Comparison of ENCODE assay signal across 12 cellular contexts in genomic region chr6:35810831-35811698, GRCh38. TPM values are rescaled to one million over a fixed set of nuclear protein-coding genes. Genes with fewer than 3 reads are reported as not detected.
DNase-seq lines count a peak whose midpoint lies in the region; ATAC-seq, FAIRE-seq and TF ChIP-seq lines count a peak whose summit lies in the region.
"Had no signal": no experiment of that assay in that cellular context is flagged by ENCODE, and none has a peak within 500 bp of the region (broad histone marks: within the 10 kb centered on the region; RNA-seq: fewer than 3 reads in every experiment).

No MANE protein-coding gene starts in this region.

- H3K4me3 ChIP-seq in bronchial epithelial cell (ENCODE audit: low read depth, low read length), result no peak overlapping the region
- H3K4me3 ChIP-seq: cardiac muscle cell had no signal

- TF ChIP-seq CTCF in bronchial epithelial cell (IDR thresholded peaks at IDR 0.05; ENCODE audit: insufficient read depth, low read length, severe bottlenecking), result no peak

- peak; percentile 98 for FAIRE-seq in bronchial epithelial cell (lab: Jason Lieb, UNC)

- ATAC-seq in GM19023 (IDR thresholded peaks at IDR 0.05; ENCODE audit: unreplicated experiment), result no peak

- H3K36me3 ChIP-seq in bronchial epithelial cell (ENCODE audit: control insufficient read depth, insufficient read depth, low read length), result no peaks in the 10 kb centered on the region
- H3K36me3 ChIP-seq: cardiac muscle cell had no signal

- H3K27me3 ChIP-seq in bronchial epithelial cell (ENCODE audit: control insufficient read depth, insufficient read depth, low read length), result no peaks in the 10 kb centered on the region
- H3K27me3 ChIP-seq: cardiac muscle cell had no signal

- DNase-seq in DMS53 treated with DMSO at 0.1 percent for 48 hours (lab: John Stamatoyannopoulos, UW; ENCODE audit: unreplicated experiment) (peak; percentile 89), NCI-H1436 treated with DMSO at 0.1 percent for 48 hours (lab: John Stamatoyannopoulos, UW) (peak; percentile 34), bronchial epithelial cell (ENCODE audit: low read depth) (peak; percentile 99), mucosa of gallbladder (ENCODE audit: low spot score) (peak; percentile 51), iPS-NIHi11 (ENCODE audit: low spot score) (no peak), GF-D8 (lab: John Stamatoyannopoulos, UW) (no peak)
- DNase-seq in stimulated activated CD4-positive, alpha-beta T cell treated with anti-CD3 and anti-CD28 coated beads, Interleukin-2, amount 100 ng/mL, for 24 hours, result no peak
- DNase-seq: activated B cell treated with CpG ODN at 0.5 μM for 24 hours, mesendoderm, NCI-H1105 treated with DMSO at 0.1 percent for 48 hours had no signal

RNA-seq across cellular contexts. Expression of gene LHFPL5, which starts 5.9 kb away (rescaled TPM):
- total RNA-seq in bronchial epithelial cell (not detected in 2 replicates), mucosa of gallbladder (0.69 TPM)
- total RNA-seq: activated B cell treated with CpG ODN at 0.5 μM for 24 hours, cardiac muscle cell had no signal

RNA-seq across cellular contexts. Expression of gene CLPS, which starts 13.9 kb away (rescaled TPM):
- total RNA-seq in bronchial epithelial cell, result not detected in 2 replicates
- total RNA-seq in mucosa of gallbladder, result 14.4 TPM
- total RNA-seq: activated B cell treated with CpG ODN at 0.5 μM for 24 hours, cardiac muscle cell had no signal

RNA-seq across cellular contexts. Expression of gene CLPSL1, which starts 30.2 kb away (rescaled TPM):
- total RNA-seq in bronchial epithelial cell (not detected in 2 replicates), mucosa of gallbladder (0.49 TPM)
- total RNA-seq: activated B cell treated with CpG ODN at 0.5 μM for 24 hours, cardiac muscle cell had no signal

RNA-seq across cellular contexts. Expression of gene CLPSL2, which starts 34.7 kb away (rescaled TPM):
- total RNA-seq in bronchial epithelial cell (not detected in 2 replicates), mucosa of gallbladder (not detected)
- total RNA-seq: activated B cell treated with CpG ODN at 0.5 μM for 24 hours, cardiac muscle cell had no signal

Comparison
In these comparisons a context has a peak if more than half of its experiments do, and no peak if none do; other contexts are left out.
1. DNase-seq: peak in DMS53 treated with DMSO at 0.1 percent for 48 hours (single experiment), NCI-H1436 treated with DMSO at 0.1 percent for 48 hours (single experiment), bronchial epithelial cell (single experiment) and mucosa of gallbladder (single experiment); none in iPS-NIHi11 (single experiment), stimulated activated CD4-positive, alpha-beta T cell treated with anti-CD3 and anti-CD28 coated beads, Interleukin-2, amount 100 ng/mL, for 24 hours (0 of 2) and GF-D8 (single experiment).
2. RNA of gene CLPS, which starts 13.9 kb away (total RNA-seq): 14.4 TPM in mucosa of gallbladder (single experiment); not detected in bronchial epithelial cell; every median in the first group is over 10 times any median in the second.